In the genomic region with DNA sequence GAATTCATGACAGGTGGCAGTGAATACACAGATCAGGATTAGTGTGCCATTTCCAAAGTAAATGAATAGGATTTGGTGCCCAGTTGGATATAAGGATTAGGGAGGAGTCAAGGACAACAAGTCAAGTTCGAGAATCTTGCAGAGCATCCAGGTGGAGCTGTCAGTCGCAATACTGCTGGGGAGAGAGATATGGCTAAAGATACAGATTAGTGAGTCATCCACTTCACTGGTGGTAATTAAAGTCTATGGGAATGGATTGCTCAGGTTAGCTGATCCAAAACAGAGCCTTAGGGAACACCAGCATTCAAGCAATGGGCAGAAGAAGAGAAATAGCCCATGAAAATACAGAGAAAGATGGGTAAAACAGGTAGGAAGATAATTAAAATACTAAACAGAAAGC, we compare ENCODE assay signal across 20 cellular contexts.
"Had no signal": no experiment of that assay in that cellular context is flagged by ENCODE, and none has a peak within 500 bp of the region (broad histone marks: within the 10 kb centered on the region; RNA-seq: fewer than 3 reads in every experiment).

No MANE protein-coding gene starts in this region.

- H3K27ac ChIP-seq: tibial artery, uterus had no signal

- ATAC-seq: activated CD4-positive, alpha-beta T cell treated with anti-CD3 and anti-CD28 coated beads for 36 hours; activated T-cell treated with anti-CD3 and anti-CD28 coated beads, Interleukin-2, amount 50 U/mL, for 4 hours; left lobe of liver; natural killer cell treated with Interleukin-12 subunit alpha and Interleukin-12 subunit beta and Interleukin-15 and Interleukin-18, amount 100 ng/mL, for 72 hours; stimulated activated naive CD8-positive, alpha-beta T cell treated with anti-CD3 and anti-CD28 coated beads, Interleukin-15, amount 100 ng/mL, for 72 hours had no signal

- H3K36me3 Mint-ChIP-seq: activated naive CD4-positive, alpha-beta T cell treated with anti-CD3 and anti-CD28 coated beads, Interleukin-2, amount 10 ng/mL, durations not matched to agents 7 days and 5 days; natural killer cell treated with Interleukin-12 subunit alpha and Interleukin-12 subunit beta and Interleukin-15 and Interleukin-18, amount 100 ng/mL, for 72 hours had no signal

- H3K27me3 ChIP-seq: tibial artery, uterus had no signal

- H3K27me3 Mint-ChIP-seq: activated B cell treated with CpG ODN at 0.5 μM for 24 hours; activated naive CD4-positive, alpha-beta T cell treated with anti-CD3 and anti-CD28 coated beads, Interleukin-2, amount 10 ng/mL, durations not matched to agents 7 days and 5 days; progenitor cell of endocrine pancreas; stimulated activated naive CD8-positive, alpha-beta T cell treated with anti-CD3 and anti-CD28 coated beads, Interleukin-15, amount 100 ng/mL, for 72 hours had no signal

- DNase-seq: activated B cell treated with CpG ODN at 0.5 μM for 24 hours; activated CD4-positive, alpha-beta T cell treated with anti-CD3 and anti-CD28 coated beads for 36 hours; activated CD4-positive, alpha-beta T cell treated with anti-CD3 and anti-CD28 coated beads, Interleukin-2, amount 50 U/mL, for 48 hours; activated CD8-positive, alpha-beta memory T cell treated with anti-CD3 and anti-CD28 coated beads, Interleukin-2, amount 50 U/mL, for 48 hours; activated effector memory CD4-positive, alpha-beta T cell treated with Interleukin-2 at 50 U/mL for 16 hours; activated naive CD4-positive, alpha-beta T cell treated with anti-CD3 and anti-CD28 coated beads, Interleukin-2, amount 10 ng/mL, durations not matched to agents 7 days and 5 days; activated T-cell treated with anti-CD3 and anti-CD28 coated beads, Interleukin-2, amount 50 U/mL, for 4 hours; amygdala; foreskin fibroblast; midbrain; stimulated activated CD4-positive, alpha-beta T cell treated with anti-CD3 and anti-CD28 coated beads, Interleukin-12 subunit alpha, Interleukin-12 subunit beta, amount 100 ng/mL, for 4 hours; stimulated activated naive CD8-positive, alpha-beta T cell treated with anti-CD3 and anti-CD28 coated beads, Interleukin-15, amount 100 ng/mL, for 72 hours; T1000; tibial artery; uterus had no signal

- H3K9me3 Mint-ChIP-seq: activated B cell treated with CpG ODN at 0.5 μM for 24 hours; activated naive CD4-positive, alpha-beta T cell treated with anti-CD3 and anti-CD28 coated beads, Interleukin-2, amount 10 ng/mL, durations not matched to agents 7 days and 5 days; activated T-cell treated with anti-CD3 and anti-CD28 coated beads, Interleukin-2, amount 50 U/mL, for 4 hours; natural killer cell treated with Interleukin-12 subunit alpha and Interleukin-12 subunit beta and Interleukin-15 and Interleukin-18, amount 100 ng/mL, for 72 hours; stimulated activated naive CD8-positive, alpha-beta T cell treated with anti-CD3 and anti-CD28 coated beads, Interleukin-15, amount 100 ng/mL, for 72 hours; T-helper 1 cell treated with Interleukin-12 subunit alpha and Interleukin-12 subunit beta and Interleukin-4 antibody, amounts not matched to agents 30 μg/mL and 1 μg/mL, for 36 hours had no signal

- H3K4me3 Mint-ChIP-seq: activated B cell treated with CpG ODN at 0.5 μM for 24 hours; activated CD4-positive, alpha-beta T cell treated with anti-CD3 and anti-CD28 coated beads for 36 hours; activated naive CD4-positive, alpha-beta T cell treated with anti-CD3 and anti-CD28 coated beads, Interleukin-2, amount 10 ng/mL, durations not matched to agents 7 days and 5 days; activated T-cell treated with anti-CD3 and anti-CD28 coated beads, Interleukin-2, amount 50 U/mL, for 4 hours; natural killer cell treated with Interleukin-12 subunit alpha and Interleukin-12 subunit beta and Interleukin-15 and Interleukin-18, amount 100 ng/mL, for 72 hours; stimulated activated naive CD8-positive, alpha-beta T cell treated with anti-CD3 and anti-CD28 coated beads, Interleukin-15, amount 100 ng/mL, for 72 hours; T-helper 1 cell treated with Interleukin-12 subunit alpha and Interleukin-12 subunit beta and Interleukin-4 antibody, amounts not matched to agents 30 μg/mL and 1 μg/mL, for 36 hours had no signal

- H3K4me1 ChIP-seq: tibial artery, uterus had no signal

- H3K9me3 ChIP-seq: tibial artery, uterus had no signal

- H3K4me1 Mint-ChIP-seq: activated CD4-positive, alpha-beta T cell treated with anti-CD3 and anti-CD28 coated beads for 36 hours; activated naive CD4-positive, alpha-beta T cell treated with anti-CD3 and anti-CD28 coated beads, Interleukin-2, amount 10 ng/mL, durations not matched to agents 7 days and 5 days; stimulated activated naive CD8-positive, alpha-beta T cell treated with anti-CD3 and anti-CD28 coated beads, Interleukin-15, amount 100 ng/mL, for 72 hours had no signal

- H3K4me3 ChIP-seq: lung, tibial artery, uterus had no signal

- H3K36me3 ChIP-seq: tibial artery, uterus had no signal

- H3K27ac Mint-ChIP-seq: activated B cell treated with CpG ODN at 0.5 μM for 24 hours; activated CD4-positive, alpha-beta T cell treated with anti-CD3 and anti-CD28 coated beads for 36 hours; activated naive CD4-positive, alpha-beta T cell treated with anti-CD3 and anti-CD28 coated beads, Interleukin-2, amount 10 ng/mL, durations not matched to agents 7 days and 5 days; natural killer cell treated with Interleukin-12 subunit alpha and Interleukin-12 subunit beta and Interleukin-15 and Interleukin-18, amount 100 ng/mL, for 72 hours; progenitor cell of endocrine pancreas; stimulated activated naive CD8-positive, alpha-beta T cell treated with anti-CD3 and anti-CD28 coated beads, Interleukin-15, amount 100 ng/mL, for 72 hours; T-helper 1 cell treated with Interleukin-12 subunit alpha and Interleukin-12 subunit beta and Interleukin-4 antibody, amounts not matched to agents 30 μg/mL and 1 μg/mL, for 36 hours had no signal
